In genomic region chr17:62792122-62792800, GRCh38 we compare ENCODE assay signal across 12 cellular contexts. TPM values are rescaled to one million over a fixed set of nuclear protein-coding genes. Genes with fewer than 3 reads are reported as not detected.
DNase-seq lines count a peak whose midpoint lies in the region; ATAC-seq and TF ChIP-seq lines count a peak whose summit lies in the region.
"Had no signal": no experiment of that assay in that cellular context is flagged by ENCODE, and none has a peak within 500 bp of the region (broad histone marks: within the 10 kb centered on the region; RNA-seq: fewer than 3 reads in every experiment).

No MANE protein-coding gene starts in this region.

- ATAC-seq in GM19397 (IDR thresholded peaks at IDR 0.05; ENCODE audit: unreplicated experiment): no peak
- ATAC-seq in mucosa of descending colon: no peak
- ATAC-seq: naive thymus-derived CD4-positive, alpha-beta T cell had no signal

- peaks cover 21% of the 10 kb centered on the region for H3K4me1 Mint-ChIP-seq in type B pancreatic cell (ENCODE audit: unreplicated experiment)

- no peak overlapping the region for H3K4me3 Mint-ChIP-seq in type B pancreatic cell
- H3K4me3 Mint-ChIP-seq: activated naive CD8-positive, alpha-beta T cell; B cell; naive thymus-derived CD4-positive, alpha-beta T cell had no signal

- DNase-seq in SIG-M5 treated with dmso at 0.1 percent for 504 hours (lab: John Stamatoyannopoulos, UW; ENCODE audit: unreplicated experiment): peak; percentile 86
- no peak for DNase-seq in SIG-M5 (lab: John Stamatoyannopoulos, UW)
- peak; percentile 27 to 39 for DNase-seq in SW 1271 (lab: John Stamatoyannopoulos, UW)
- peak; percentile 91 for DNase-seq in fibroblast of pulmonary artery (ENCODE audit: low read depth)
- DNase-seq in type B pancreatic cell (ENCODE audit: extremely low spot score, unreplicated experiment): no peak
- no peak for DNase-seq in DMS114 treated with DMSO at 0.1 percent for 48 hours (lab: John Stamatoyannopoulos, UW; ENCODE audit: unreplicated experiment)
- no peak for DNase-seq in mucosa of descending colon
- DNase-seq: naive thymus-derived CD4-positive, alpha-beta T cell had no signal

- no peaks in the 10 kb centered on the region for H3K27me3 Mint-ChIP-seq in type B pancreatic cell

- intact Hi-C loops in mucosa of descending colon (cut with DNase I, micrococcal nuclease): no loop called here

- TF ChIP-seq CTCF in fibroblast of pulmonary artery (IDR thresholded peaks at IDR 0.05; ENCODE audit: low read length, missing control alignments) (no peak), type B pancreatic cell (conservative IDR thresholded peaks at IDR 0.05) (no peak), mucosa of descending colon (IDR thresholded peaks at IDR 0.05) (no peak)

- H3K27ac Mint-ChIP-seq in type B pancreatic cell: peak overlapping the region; percentile 29
- H3K27ac Mint-ChIP-seq: activated naive CD8-positive, alpha-beta T cell; B cell; naive thymus-derived CD4-positive, alpha-beta T cell had no signal

- H3K36me3 Mint-ChIP-seq in type B pancreatic cell: no peaks in the 10 kb centered on the region
- H3K36me3 Mint-ChIP-seq: activated naive CD8-positive, alpha-beta T cell; naive thymus-derived CD4-positive, alpha-beta T cell had no signal

- H3K9me3 ChIP-seq in mucosa of descending colon: no peaks in the 10 kb centered on the region
- H3K9me3 ChIP-seq: HAP-1 had no signal

- H3K4me3 ChIP-seq in fibroblast of pulmonary artery (replicated peaks; ENCODE audit: low read depth, low read length) (no peak overlapping the region), mucosa of descending colon (no peak overlapping the region)
- H3K4me3 ChIP-seq: HAP-1 had no signal

- no peaks in the 10 kb centered on the region for H3K36me3 ChIP-seq in mucosa of descending colon (ENCODE audit: low read depth)
- H3K36me3 ChIP-seq: HAP-1 had no signal

- H3K4me1 ChIP-seq in mucosa of descending colon (ENCODE audit: low read depth): no peaks in the 10 kb centered on the region

- peaks cover 7% of the 10 kb centered on the region for H3K9me3 Mint-ChIP-seq in type B pancreatic cell

RNA-seq across cellular contexts. Expression of gene MARCHF10, which starts 15.9 kb away (rescaled TPM):
- not detected in 2 replicates for total RNA-seq in type B pancreatic cell (ENCODE audit: low replicate concordance)
- total RNA-seq in mucosa of descending colon: under 1 TPM in 1 of 3 donors, not detected in 2; 0.35 TPM
- total RNA-seq: B cell had no signal

Comparison
In these comparisons a context has a peak if more than half of its experiments do, and no peak if none do; other contexts are left out.
1. DNase-seq: peak in SIG-M5 treated with dmso at 0.1 percent for 504 hours (single experiment), SW 1271 (2 of 2) and fibroblast of pulmonary artery (single experiment); none in SIG-M5 (single experiment), type B pancreatic cell (single experiment), DMS114 treated with DMSO at 0.1 percent for 48 hours (single experiment) and mucosa of descending colon (0 of 3).